In genomic region chr3:121834734-121835709, GRCh38 we compare ENCODE assay signal across 1 cellular context.
TF ChIP-seq lines count a peak whose summit lies in the region.

Gene EAF2 (plus strand): TSS chr3:121835209. CDS start chr3:121835286, 77 bp downstream.
A gene with protein sequence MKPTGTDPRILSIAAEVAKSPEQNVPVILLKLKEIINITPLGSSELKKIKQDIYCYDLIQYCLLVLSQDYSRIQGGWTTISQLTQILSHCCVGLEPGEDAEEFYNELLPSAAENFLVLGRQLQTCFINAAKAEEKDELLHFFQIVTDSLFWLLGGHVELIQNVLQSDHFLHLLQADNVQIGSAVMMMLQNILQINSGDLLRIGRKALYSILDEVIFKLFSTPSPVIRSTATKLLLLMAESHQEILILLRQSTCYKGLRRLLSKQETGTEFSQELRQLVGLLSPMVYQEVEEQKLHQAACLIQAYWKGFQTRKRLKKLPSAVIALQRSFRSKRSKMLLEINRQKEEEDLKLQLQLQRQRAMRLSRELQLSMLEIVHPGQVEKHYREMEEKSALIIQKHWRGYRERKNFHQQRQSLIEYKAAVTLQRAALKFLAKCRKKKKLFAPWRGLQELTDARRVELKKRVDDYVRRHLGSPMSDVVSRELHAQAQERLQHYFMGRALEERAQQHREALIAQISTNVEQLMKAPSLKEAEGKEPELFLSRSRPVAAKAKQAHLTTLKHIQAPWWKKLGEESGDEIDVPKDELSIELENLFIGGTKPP (minus strand): TSS chr3:121835060. CDS start chr3:121828960, 6,100 bp downstream.

TF ChIP-seq in HepG2, 621 proteins besides CTCF, POLR2A, EP300 and RAD21 (continued from another document and continues in another):
- TF ChIP-seq CC2D1A (CRISPR knock-in tag; IDR thresholded peaks at IDR 0.05), result no peak
- peak; percentile 67; the same call in 1 of the 2 replicates for TF ChIP-seq ZNF761 (CRISPR knock-in tag; conservative IDR thresholded peaks at IDR 0.05)
- no peak for TF ChIP-seq ZFP36L2 (CRISPR knock-in tag; IDR thresholded peaks at IDR 0.05)
- TF ChIP-seq SNAPC4 (CRISPR knock-in tag; IDR thresholded peaks at IDR 0.05), result no peak
- no peak for TF ChIP-seq ZNF549 (CRISPR knock-in tag; IDR thresholded peaks at IDR 0.05)
- TF ChIP-seq TEAD3 (CRISPR knock-in tag; optimal IDR thresholded peaks at IDR 0.05; ENCODE audit: borderline replicate concordance), result no peak
- no peak for TF ChIP-seq RBAK (CRISPR knock-in tag; IDR thresholded peaks at IDR 0.05)
- TF ChIP-seq ZNF260 (CRISPR knock-in tag; IDR thresholded peaks at IDR 0.05; ENCODE audit: borderline replicate concordance, low read depth), result no peak
- TF ChIP-seq ZNF256 (CRISPR knock-in tag; conservative IDR thresholded peaks at IDR 0.05), result 0 out of 2 replicates have a peak, but pooled peaks have one; percentile 10
- TF ChIP-seq, protein P1, sequence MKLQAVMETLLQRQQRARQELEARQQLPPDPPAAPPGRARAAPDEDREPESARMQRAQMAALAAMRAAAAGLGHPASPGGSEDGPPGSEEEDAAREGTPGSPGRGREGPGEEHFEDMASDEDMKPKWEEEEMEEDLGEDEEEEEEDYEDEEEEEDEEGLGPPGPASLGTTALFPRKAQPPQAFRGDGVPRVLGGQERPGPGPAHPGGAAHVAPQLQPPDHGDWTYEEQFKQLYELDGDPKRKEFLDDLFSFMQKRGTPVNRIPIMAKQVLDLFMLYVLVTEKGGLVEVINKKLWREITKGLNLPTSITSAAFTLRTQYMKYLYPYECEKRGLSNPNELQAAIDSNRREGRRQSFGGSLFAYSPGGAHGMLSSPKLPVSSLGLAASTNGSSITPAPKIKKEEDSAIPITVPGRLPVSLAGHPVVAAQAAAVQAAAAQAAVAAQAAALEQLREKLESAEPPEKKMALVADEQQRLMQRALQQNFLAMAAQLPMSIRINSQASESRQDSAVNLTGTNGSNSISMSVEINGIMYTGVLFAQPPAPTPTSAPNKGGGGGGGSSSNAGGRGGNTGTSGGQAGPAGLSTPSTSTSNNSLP (IDR thresholded peaks at IDR 0.05; ENCODE audit: low read depth, low read length), result no peak
- no peak for TF ChIP-seq ZFP41 (CRISPR knock-in tag; IDR thresholded peaks at IDR 0.05; ENCODE audit: borderline replicate concordance)
- peak; percentile 63; the same call in 1 of the 2 replicates for TF ChIP-seq CREB1 (IDR thresholded peaks at IDR 0.05)
- TF ChIP-seq CREB1 (CRISPR knock-in tag; IDR thresholded peaks at IDR 0.05), result peak; percentile 90
- no peak for TF ChIP-seq ZNF101 (CRISPR knock-in tag; IDR thresholded peaks at IDR 0.05; ENCODE audit: borderline replicate concordance, low read depth)
- no peak for TF ChIP-seq MZF1 (CRISPR knock-in tag; IDR thresholded peaks at IDR 0.05; ENCODE audit: borderline replicate concordance)
- TF ChIP-seq IRF2 (CRISPR knock-in tag; IDR thresholded peaks at IDR 0.05), result 0 out of 2 replicates have a peak, but pooled peaks have one; percentile 47
- no peak for TF ChIP-seq ZNF510 (CRISPR knock-in tag; IDR thresholded peaks at IDR 0.05; ENCODE audit: low read depth)
- TF ChIP-seq, protein P2, sequence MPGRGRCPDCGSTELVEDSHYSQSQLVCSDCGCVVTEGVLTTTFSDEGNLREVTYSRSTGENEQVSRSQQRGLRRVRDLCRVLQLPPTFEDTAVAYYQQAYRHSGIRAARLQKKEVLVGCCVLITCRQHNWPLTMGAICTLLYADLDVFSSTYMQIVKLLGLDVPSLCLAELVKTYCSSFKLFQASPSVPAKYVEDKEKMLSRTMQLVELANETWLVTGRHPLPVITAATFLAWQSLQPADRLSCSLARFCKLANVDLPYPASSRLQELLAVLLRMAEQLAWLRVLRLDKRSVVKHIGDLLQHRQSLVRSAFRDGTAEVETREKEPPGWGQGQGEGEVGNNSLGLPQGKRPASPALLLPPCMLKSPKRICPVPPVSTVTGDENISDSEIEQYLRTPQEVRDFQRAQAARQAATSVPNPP (CRISPR knock-in tag; IDR thresholded peaks at IDR 0.05), result no peak
- no peak for TF ChIP-seq TCF7 (IDR thresholded peaks at IDR 0.05; ENCODE audit: low read depth)
- TF ChIP-seq ZNF180 (CRISPR knock-in tag; IDR thresholded peaks at IDR 0.05; ENCODE audit: borderline replicate concordance, low read depth), result 0 out of 2 replicates have a peak, but pooled peaks have one; percentile 45
- peak; percentile 78 for TF ChIP-seq ZNF407 (CRISPR knock-in tag; IDR thresholded peaks at IDR 0.05; ENCODE audit: not compliant biosample characterization)
- no peak for TF ChIP-seq ATRX (CRISPR knock-in tag; IDR thresholded peaks at IDR 0.05; ENCODE audit: borderline replicate concordance)
- TF ChIP-seq ZNF362 (CRISPR knock-in tag; IDR thresholded peaks at IDR 0.05; ENCODE audit: borderline replicate concordance), result 0 out of 2 replicates have a peak, but pooled peaks have one; percentile 5
- no peak for TF ChIP-seq SIN3B (IDR thresholded peaks at IDR 0.05; ENCODE audit: low read length)
- TF ChIP-seq REPIN1 (CRISPR knock-in tag; IDR thresholded peaks at IDR 0.05; ENCODE audit: borderline replicate concordance, low read depth), result no peak
- no peak for TF ChIP-seq CENPT (CRISPR knock-in tag; IDR thresholded peaks at IDR 0.05; ENCODE audit: low read depth)
- TF ChIP-seq TEAD2 (CRISPR knock-in tag; IDR thresholded peaks at IDR 0.05), result 0 out of 2 replicates have a peak, but pooled peaks have one; percentile 40
- no peak for TF ChIP-seq ZNF446 (CRISPR knock-in tag; IDR thresholded peaks at IDR 0.05)
- TF ChIP-seq HOMEZ (CRISPR knock-in tag; IDR thresholded peaks at IDR 0.05; ENCODE audit: low read depth), result peak; percentile 57; the same call in 1 of the 2 replicates
- TF ChIP-seq TBX3 (IDR thresholded peaks at IDR 0.05; ENCODE audit: borderline replicate concordance), result peak; percentile 64
- peak; percentile 18; the same call in 1 of the 2 replicates for TF ChIP-seq RXRB (CRISPR knock-in tag; IDR thresholded peaks at IDR 0.05; ENCODE audit: borderline replicate concordance)
- TF ChIP-seq, protein P3, sequence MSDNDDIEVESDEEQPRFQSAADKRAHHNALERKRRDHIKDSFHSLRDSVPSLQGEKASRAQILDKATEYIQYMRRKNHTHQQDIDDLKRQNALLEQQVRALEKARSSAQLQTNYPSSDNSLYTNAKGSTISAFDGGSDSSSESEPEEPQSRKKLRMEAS (IDR thresholded peaks at IDR 0.05), result peak; percentile 96
- TF ChIP-seq, protein P4, sequence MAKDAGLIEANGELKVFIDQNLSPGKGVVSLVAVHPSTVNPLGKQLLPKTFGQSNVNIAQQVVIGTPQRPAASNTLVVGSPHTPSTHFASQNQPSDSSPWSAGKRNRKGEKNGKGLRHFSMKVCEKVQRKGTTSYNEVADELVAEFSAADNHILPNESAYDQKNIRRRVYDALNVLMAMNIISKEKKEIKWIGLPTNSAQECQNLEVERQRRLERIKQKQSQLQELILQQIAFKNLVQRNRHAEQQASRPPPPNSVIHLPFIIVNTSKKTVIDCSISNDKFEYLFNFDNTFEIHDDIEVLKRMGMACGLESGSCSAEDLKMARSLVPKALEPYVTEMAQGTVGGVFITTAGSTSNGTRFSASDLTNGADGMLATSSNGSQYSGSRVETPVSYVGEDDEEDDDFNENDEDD (CRISPR knock-in tag; IDR thresholded peaks at IDR 0.05; ENCODE audit: borderline replicate concordance), result peak; percentile 94
- peak; percentile 75; the same call in 1 of the 2 replicates for TF ChIP-seq ZNF607 (CRISPR knock-in tag; IDR thresholded peaks at IDR 0.05; ENCODE audit: borderline replicate concordance)
- 0 out of 2 replicates have a peak, but pooled peaks have one; percentile 30 for TF ChIP-seq MTA1 (CRISPR knock-in tag; IDR thresholded peaks at IDR 0.05; ENCODE audit: borderline replicate concordance)
- TF ChIP-seq PAX8 (CRISPR knock-in tag; IDR thresholded peaks at IDR 0.05; ENCODE audit: borderline replicate concordance), result no peak
